Comparison of ENCODE assay signal across 19 cellular contexts in the genomic region with DNA sequence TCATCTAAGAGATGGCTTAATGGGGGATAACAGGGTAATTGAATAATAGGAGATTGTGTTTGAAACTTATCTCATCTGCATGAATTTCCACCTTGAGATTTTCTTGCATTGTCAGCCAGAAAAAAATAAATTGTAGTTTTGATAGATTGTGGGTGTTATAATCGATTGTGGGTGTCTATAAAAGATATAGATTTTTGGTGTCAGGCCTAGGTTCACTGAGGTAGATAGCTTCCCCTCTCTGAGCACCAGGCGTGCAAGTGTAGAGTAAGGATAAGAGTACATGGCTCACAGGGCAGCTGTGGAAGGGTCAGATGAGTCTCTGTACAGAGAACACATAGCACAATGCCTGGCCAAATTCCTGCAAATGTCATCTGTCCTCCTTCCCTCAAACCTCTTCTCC.
A peak's percentile ranks its signal among the peaks of the same experiment; 100 is the strongest.
DNase-seq lines count a peak whose midpoint lies in the region; ATAC-seq and TF ChIP-seq lines count a peak whose summit lies in the region.
"Had no signal": no experiment of that assay in that cellular context is flagged by ENCODE, and none has a peak within 500 bp of the region (broad histone marks: within the 10 kb centered on the region; RNA-seq: fewer than 3 reads in every experiment).

No MANE protein-coding gene starts in this region.

- no peak for TF ChIP-seq POLR2A in gastroesophageal sphincter (IDR thresholded peaks at IDR 0.05)

- H3K9me2 ChIP-seq in Loucy (replicated peaks; ENCODE audit: low read depth, low read length): no peaks in the 10 kb centered on the region

- no peak overlapping the region for H3K4me3 Mint-ChIP-seq in activated CD4-positive, alpha-beta T cell treated with anti-CD3 and anti-CD28 coated beads, Interleukin-2, amount 10 ng/mL, durations not matched to agents 24 days and 14 days
- no peak overlapping the region for H3K4me3 Mint-ChIP-seq in activated naive CD8-positive, alpha-beta T cell treated with anti-CD3 and anti-CD28 coated beads, Interleukin-2, amount 50 U/mL, for 24 hours
- peak overlapping the region; percentile 13 for H3K4me3 Mint-ChIP-seq in neural progenitor cell
- H3K4me3 Mint-ChIP-seq: activated naive CD4-positive, alpha-beta T cell treated with anti-CD3 and anti-CD28 coated beads for 36 hours had no signal

- H3K27ac Mint-ChIP-seq in activated CD4-positive, alpha-beta T cell treated with anti-CD3 and anti-CD28 coated beads, Interleukin-2, amount 10 ng/mL, durations not matched to agents 24 days and 14 days: peak overlapping the region; percentile 69
- peak overlapping the region; percentile 92 for H3K27ac Mint-ChIP-seq in activated naive CD8-positive, alpha-beta T cell treated with anti-CD3 and anti-CD28 coated beads, Interleukin-2, amount 50 U/mL, for 24 hours
- no peak overlapping the region for H3K27ac Mint-ChIP-seq in neural progenitor cell

- H3K9ac ChIP-seq in Loucy (ENCODE audit: low read depth, low read length, poor library complexity, severe bottlenecking) (peak overlapping the region; percentile 61), neural progenitor cell (no peak overlapping the region)
- H3K9ac ChIP-seq: GM23248 had no signal

- no peaks in the 10 kb centered on the region for H3K27me3 Mint-ChIP-seq in activated CD4-positive, alpha-beta T cell treated with anti-CD3 and anti-CD28 coated beads, Interleukin-2, amount 10 ng/mL, durations not matched to agents 24 days and 14 days
- H3K27me3 Mint-ChIP-seq in activated naive CD8-positive, alpha-beta T cell treated with anti-CD3 and anti-CD28 coated beads, Interleukin-2, amount 50 U/mL, for 24 hours: no peaks in the 10 kb centered on the region
- peaks cover 3% of the 10 kb centered on the region for H3K27me3 Mint-ChIP-seq in neural progenitor cell (ENCODE audit: insufficient read depth, low read depth)

- peaks cover 58% of the 10 kb centered on the region for H3K4me1 ChIP-seq in Loucy (ENCODE audit: insufficient read depth, low read length, poor library complexity, severe bottlenecking)
- no peaks in the 10 kb centered on the region for H3K4me1 ChIP-seq in neural progenitor cell
- H3K4me1 ChIP-seq in gastroesophageal sphincter: peaks cover 0 to 8% (median 0%) of the 10 kb centered on the region in 3 donors

- H3K27me3 ChIP-seq in Loucy (ENCODE audit: insufficient read depth, low read length, poor library complexity, severe bottlenecking) (no peaks in the 10 kb centered on the region), neural progenitor cell (no peaks in the 10 kb centered on the region), gastroesophageal sphincter (no peaks in the 10 kb centered on the region)
- H3K27me3 ChIP-seq: body of pancreas had no signal

- H3K9me3 ChIP-seq in Loucy (ENCODE audit: insufficient read depth, low read depth, low read length) (no peaks in the 10 kb centered on the region), neural progenitor cell (ENCODE audit: low read depth) (no peaks in the 10 kb centered on the region), gastroesophageal sphincter (no peaks in the 10 kb centered on the region)
- H3K9me3 ChIP-seq: body of pancreas had no signal

- WGBS in gastroesophageal sphincter (ENCODE audit: low coverage in 1 of 2), 2 donors: 65 to 100% methylated on average over 2 of the region's 2 CpGs

- no peak for ATAC-seq in activated naive CD8-positive, alpha-beta T cell treated with anti-CD3 and anti-CD28 coated beads, Interleukin-2, amount 50 U/mL, for 24 hours
- ATAC-seq in gastroesophageal sphincter: no peak
- no peak for ATAC-seq in HG02610 (IDR thresholded peaks at IDR 0.05; ENCODE audit: unreplicated experiment)
- ATAC-seq: body of pancreas had no signal

- no peak for TF ChIP-seq EP300 in gastroesophageal sphincter (IDR thresholded peaks at IDR 0.05)

- DNase-seq in activated CD4-positive, alpha-beta T cell treated with anti-CD3 and anti-CD28 coated beads, Interleukin-2, amount 10 ng/mL, durations not matched to agents 24 days and 14 days: no peak
- no peak for DNase-seq in activated CD4-positive, alpha-beta T cell treated with anti-CD3 and anti-CD28 coated beads, Interleukin-2, amount 50 U/mL, for 48 hours
- DNase-seq in activated naive CD8-positive, alpha-beta T cell treated with anti-CD3 and anti-CD28 coated beads, Interleukin-2, amount 50 U/mL, for 24 hours: no peak
- DNase-seq in neural progenitor cell (ENCODE audit: low spot score): no peak
- no peak for DNase-seq in NCI-H2171 (lab: John Stamatoyannopoulos, UW)
- DNase-seq: body of pancreas; foreskin melanocyte; GM23248; midbrain; NCI-H1694; NCI-H345; stimulated activated naive CD4-positive, alpha-beta T cell treated with Interleukin-2 at 50 U/mL for 16 hours; WERI-Rb-1 had no signal

- H4K20me1 ChIP-seq in Loucy (ENCODE audit: insufficient read depth, low read length, poor library complexity, severe bottlenecking): no peaks in the 10 kb centered on the region
- no peaks in the 10 kb centered on the region for H4K20me1 ChIP-seq in neural progenitor cell (ENCODE audit: low read depth)

- TF ChIP-seq CTCF in Loucy (conservative IDR thresholded peaks at IDR 0.05; ENCODE audit: low read length): no peak
- no peak for TF ChIP-seq CTCF in neural progenitor cell (IDR thresholded peaks at IDR 0.05)
- no peak for TF ChIP-seq CTCF in gastroesophageal sphincter (IDR thresholded peaks at IDR 0.05)

- H3K36me3 ChIP-seq in Loucy (ENCODE audit: insufficient read depth, low read length): no peaks in the 10 kb centered on the region
- no peaks in the 10 kb centered on the region for H3K36me3 ChIP-seq in neural progenitor cell
- H3K36me3 ChIP-seq in gastroesophageal sphincter: no peaks in the 10 kb centered on the region
- H3K36me3 ChIP-seq: WERI-Rb-1 had no signal

- H3K36me3 Mint-ChIP-seq in activated CD4-positive, alpha-beta T cell treated with anti-CD3 and anti-CD28 coated beads, Interleukin-2, amount 10 ng/mL, durations not matched to agents 24 days and 14 days (ENCODE audit: low read depth): peaks cover 7% of the 10 kb centered on the region
- H3K36me3 Mint-ChIP-seq in activated naive CD8-positive, alpha-beta T cell treated with anti-CD3 and anti-CD28 coated beads, Interleukin-2, amount 50 U/mL, for 24 hours (ENCODE audit: low read depth): no peaks in the 10 kb centered on the region
- H3K36me3 Mint-ChIP-seq in neural progenitor cell: no peaks in the 10 kb centered on the region

- H3K4me3 ChIP-seq in Loucy (ENCODE audit: low read length, poor library complexity, severe bottlenecking): no peak overlapping the region
- H3K4me3 ChIP-seq in neural progenitor cell: no peak overlapping the region
- H3K4me3 ChIP-seq in gastroesophageal sphincter: no peak overlapping the region
- H3K4me3 ChIP-seq: body of pancreas, GM23248 had no signal

- H3F3A ChIP-seq in Loucy (ENCODE audit: low read depth) (peaks cover 13% of the 10 kb centered on the region), neural progenitor cell (ENCODE audit: low read depth) (no peaks in the 10 kb centered on the region)

- no peaks in the 10 kb centered on the region for H3K79me2 ChIP-seq in Loucy (ENCODE audit: insufficient read depth, low read length)
- no peaks in the 10 kb centered on the region for H3K79me2 ChIP-seq in neural progenitor cell (ENCODE audit: low read depth)

- no peaks in the 10 kb centered on the region for H3K9me3 Mint-ChIP-seq in activated CD4-positive, alpha-beta T cell treated with anti-CD3 and anti-CD28 coated beads, Interleukin-2, amount 10 ng/mL, durations not matched to agents 24 days and 14 days
- no peaks in the 10 kb centered on the region for H3K9me3 Mint-ChIP-seq in activated naive CD8-positive, alpha-beta T cell treated with anti-CD3 and anti-CD28 coated beads, Interleukin-2, amount 50 U/mL, for 24 hours
- H3K9me3 Mint-ChIP-seq in neural progenitor cell: no peaks in the 10 kb centered on the region
- H3K9me3 Mint-ChIP-seq: activated naive CD4-positive, alpha-beta T cell treated with anti-CD3 and anti-CD28 coated beads for 36 hours had no signal

- H3K4me2 ChIP-seq in Loucy (ENCODE audit: low read depth, low read length, poor library complexity, severe bottlenecking) (peak overlapping the region; percentile 78), neural progenitor cell (no peak overlapping the region)

- H2AFZ ChIP-seq in Loucy (ENCODE audit: low read length) (no peak overlapping the region), neural progenitor cell (replicated peaks) (no peak overlapping the region)
- H2AFZ ChIP-seq: GM23248 had no signal

- intact Hi-C loops in activated CD4-positive, alpha-beta T cell treated with anti-CD3 and anti-CD28 coated beads, Interleukin-2, amount 10 ng/mL, durations not matched to agents 24 days and 14 days (cut with micrococcal nuclease): loop anchor here (5.0 to 10.0 kb wide), 5 partner anchors 86 to 1102 kb away; partner anchors contain the start of genes TENT5C and VANGL1

- H3K4me1 Mint-ChIP-seq in activated CD4-positive, alpha-beta T cell treated with anti-CD3 and anti-CD28 coated beads, Interleukin-2, amount 10 ng/mL, durations not matched to agents 24 days and 14 days: peaks cover 62% of the 10 kb centered on the region
- H3K4me1 Mint-ChIP-seq in activated naive CD8-positive, alpha-beta T cell treated with anti-CD3 and anti-CD28 coated beads, Interleukin-2, amount 50 U/mL, for 24 hours: peaks cover 61% of the 10 kb centered on the region
- H3K4me1 Mint-ChIP-seq in neural progenitor cell: peaks cover 7% of the 10 kb centered on the region

- H3K27ac ChIP-seq in neural progenitor cell (no peak overlapping the region), gastroesophageal sphincter (no peak overlapping the region)
- H3K27ac ChIP-seq: epithelial cell of prostate, GM23248, RWPE1, WERI-Rb-1 had no signal
